ENCODE assay signal across 8 cellular contexts in genomic region chr22:39622881-39623367, GRCh38. TPM values are rescaled to one million over a fixed set of nuclear protein-coding genes. Genes with fewer than 3 reads are reported as not detected.
DNase-seq lines count a peak whose midpoint lies in the region; ATAC-seq, FAIRE-seq and TF ChIP-seq lines count a peak whose summit lies in the region.

No MANE protein-coding gene starts in this region.

- H3K4me1 ChIP-seq in Karpas-422 (ENCODE audit: low read length) (peaks cover 3% of the 10 kb centered on the region; the same call in 1 of the 2 replicates), osteoblast (ENCODE audit: insufficient read depth, low read length) (no peaks in the 10 kb centered on the region)

- H3K4me3 ChIP-seq in Karpas-422 (ENCODE audit: low read length): no peak overlapping the region
- H3K4me3 ChIP-seq in osteoblast (ENCODE audit: insufficient read depth, low read length): no peak overlapping the region

- no peaks in the 10 kb centered on the region for H3K27me3 ChIP-seq in CD4-positive, alpha-beta T cell (ENCODE audit: control insufficient read depth, insufficient read depth, low read length)
- H3K27me3 ChIP-seq in Karpas-422 (ENCODE audit: low read length): no peaks in the 10 kb centered on the region
- H3K27me3 ChIP-seq in osteoblast (ENCODE audit: insufficient read depth, low read length): peaks cover 23% of the 10 kb centered on the region

- H4K20me1 ChIP-seq in Karpas-422 (ENCODE audit: insufficient read depth, low read depth, low read length) (0 out of 2 replicates have a peak, but pooled peaks cover 3% of the 10 kb centered on the region), osteoblast (ENCODE audit: insufficient read depth, low read length) (no peaks in the 10 kb centered on the region)

- peaks cover 6% of the 10 kb centered on the region for H3K27me3 Mint-ChIP-seq in CD4-positive, alpha-beta T cell

- H3K27ac ChIP-seq in CD4-positive, alpha-beta T cell (ENCODE audit: low read depth, low read length): no peak overlapping the region
- no peak overlapping the region for H3K27ac ChIP-seq in Karpas-422 (ENCODE audit: low read length)
- H3K27ac ChIP-seq in osteoblast (ENCODE audit: low read depth, low read length): no peak overlapping the region

- peak; percentile 98 for FAIRE-seq in urothelium cell line (lab: Jason Lieb, UNC)

- H3K4me2 ChIP-seq in Karpas-422 (ENCODE audit: low read depth, low read length, poor library complexity, severe bottlenecking) (no peak overlapping the region), osteoblast (ENCODE audit: insufficient read depth, low read length) (no peak overlapping the region)

- H3K27ac Mint-ChIP-seq in CD4-positive, alpha-beta T cell: no peak overlapping the region

- H3K9me3 Mint-ChIP-seq in CD4-positive, alpha-beta T cell: no peaks in the 10 kb centered on the region

- H3K9me3 ChIP-seq in CD4-positive, alpha-beta T cell (ENCODE audit: control insufficient read depth, low read length): no peaks in the 10 kb centered on the region
- no peaks in the 10 kb centered on the region for H3K9me3 ChIP-seq in Karpas-422 (ENCODE audit: low read length)
- H3K9me3 ChIP-seq in osteoblast (ENCODE audit: low read depth, low read length): no peaks in the 10 kb centered on the region

- CTCF ChIA-PET in CD4-positive, alpha-beta T cell (lab: Charles Lee): no interaction called here

- H3K36me3 Mint-ChIP-seq in CD4-positive, alpha-beta T cell (ENCODE audit: low read depth): no peaks in the 10 kb centered on the region

- no peaks in the 10 kb centered on the region for H3K79me2 ChIP-seq in Karpas-422 (ENCODE audit: low read length)
- H3K79me2 ChIP-seq in osteoblast (ENCODE audit: insufficient read depth, low read length): no peaks in the 10 kb centered on the region

- ATAC-seq in CD4-positive, alpha-beta T cell (ENCODE audit: poor library complexity): peak; percentile 75
- peak; percentile 47 for ATAC-seq in esophagus mucosa

- H3K4me3 Mint-ChIP-seq in CD4-positive, alpha-beta T cell: no peak overlapping the region

- intact Hi-C loops in CD4-positive, alpha-beta T cell (cut with DNase I, micrococcal nuclease): loop anchor here (1.0 to 5.0 kb wide), 3 partner anchors 86 to 402 kb away; no protein-coding TSS in a partner anchor

- peaks cover 10% of the 10 kb centered on the region for H3K4me1 Mint-ChIP-seq in CD4-positive, alpha-beta T cell (ENCODE audit: low read depth)

- TF ChIP-seq CTCF in CD4-positive, alpha-beta T cell (IDR thresholded peaks at IDR 0.05): peak; percentile 72
- TF ChIP-seq CTCF in osteoblast (IDR thresholded peaks at IDR 0.05; ENCODE audit: extremely low read depth, low read depth, low read length): peak; percentile 54

- no peak overlapping the region for H2AFZ ChIP-seq in Karpas-422 (ENCODE audit: low read length)
- H2AFZ ChIP-seq in osteoblast (ENCODE audit: low read length): no peak overlapping the region

- H3K9me2 ChIP-seq in Karpas-422 (replicated peaks; ENCODE audit: insufficient read depth, low read length): no peaks in the 10 kb centered on the region

- H3K9ac ChIP-seq in Karpas-422 (ENCODE audit: low read length): no peak overlapping the region

- DNase-seq in CD4-positive, alpha-beta T cell: peak; percentile 59 to 76 (median 64)
- DNase-seq in Karpas-422: peak; percentile 86
- DNase-seq in activated CD8-positive, alpha-beta memory T cell treated with anti-CD3 and anti-CD28 coated beads for 24 hours: peak; percentile 88
- peak; percentile 93 for DNase-seq in osteoblast (ENCODE audit: insufficient read length, low spot score, missing footprints)
- DNase-seq in urothelium cell line (ENCODE audit: low spot score): no peak
- DNase-seq in mesenteric fat pad (ENCODE audit: low spot score): no peak
- no peak for DNase-seq in NCI-H2227 treated with DMSO at 0.1 percent for 48 hours (lab: John Stamatoyannopoulos, UW)

- POLR2A ChIA-PET in CD4-positive, alpha-beta T cell (lab: Charles Lee): no interaction called here

- H3K36me3 ChIP-seq in Karpas-422 (ENCODE audit: insufficient read depth, low read length) (no peaks in the 10 kb centered on the region), osteoblast (ENCODE audit: insufficient read depth, low read length) (no peaks in the 10 kb centered on the region)

RNA-seq across cellular contexts. Expression of gene CACNA1I, which starts 52.4 kb away (rescaled TPM):
- 10 to 100 TPM; 29.2 to 30.1 TPM for total RNA-seq in CD4-positive, alpha-beta T cell
- total RNA-seq in Karpas-422 (2014; rRNA removed; shearing (Covaris generic); ENCODE audit: low replicate concordance): not detected in 2 replicates
- total RNA-seq in esophagus mucosa (0.08 TPM), osteoblast (under 0.01 TPM in 2 replicates), mesenteric fat pad (0.10 TPM)

Comparison
In these comparisons a context has a peak if more than half of its experiments do, and no peak if none do; other contexts are left out.
1. DNase-seq: peak in CD4-positive, alpha-beta T cell (10 of 10), Karpas-422 (single experiment), activated CD8-positive, alpha-beta memory T cell treated with anti-CD3 and anti-CD28 coated beads for 24 hours (single experiment) and osteoblast (single experiment); none in urothelium cell line (single experiment), mesenteric fat pad (single experiment) and NCI-H2227 treated with DMSO at 0.1 percent for 48 hours (single experiment).
2. RNA of gene CACNA1I, which starts 52.4 kb away (total RNA-seq): 29.2 to 30.1 TPM in CD4-positive, alpha-beta T cell; 0.10 TPM in mesenteric fat pad (single experiment), 0.08 TPM in esophagus mucosa (single experiment), not detected in Karpas-422 and under 0.01 TPM in osteoblast; every median in the first group is over 10 times any median in the second.